ENCODE assay signal across 13 cellular contexts in the genomic region with DNA sequence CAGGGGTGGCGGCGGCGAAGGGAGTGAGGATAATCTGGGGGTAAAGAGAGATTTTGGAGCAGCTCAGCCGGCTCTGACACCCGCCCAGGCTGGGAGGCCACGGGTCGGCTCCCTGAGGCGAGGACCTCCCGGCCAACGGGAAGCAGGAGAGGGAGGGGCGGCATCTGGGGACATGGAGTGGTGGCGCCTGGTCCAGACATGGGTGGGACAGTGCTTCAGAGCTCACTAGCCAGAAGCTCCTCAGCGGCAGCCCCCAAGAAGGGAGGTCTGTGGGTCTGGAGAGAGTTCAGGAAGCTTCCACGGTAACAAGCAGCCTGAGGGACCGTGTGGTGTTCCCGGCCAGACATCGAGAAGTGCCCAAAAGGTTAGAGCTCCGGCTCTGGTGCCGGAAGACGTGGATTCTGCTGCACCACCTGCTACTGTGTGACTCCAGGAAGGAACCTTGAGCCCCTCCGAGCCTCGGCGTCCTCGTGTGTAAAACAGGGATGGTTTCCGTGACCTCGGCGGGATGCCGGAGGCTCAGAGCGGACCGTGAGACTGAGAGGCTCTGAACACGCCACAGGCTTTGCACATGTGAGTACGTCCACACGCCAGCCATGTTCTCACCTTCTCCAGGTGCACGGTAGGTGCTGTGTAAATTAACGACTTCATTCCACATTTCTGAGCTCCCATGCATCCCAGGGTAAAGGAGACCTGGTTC.
"Had no signal": no experiment of that assay in that cellular context is flagged by ENCODE, and none has a peak within 500 bp of the region (broad histone marks: within the 10 kb centered on the region; RNA-seq: fewer than 3 reads in every experiment).

No MANE protein-coding gene starts in this region.

- H3K4me1 Mint-ChIP-seq: activated CD4-positive, alpha-beta T cell treated with anti-CD3 and anti-CD28 coated beads, Interleukin-2, amount 10 ng/mL, durations not matched to agents 7 days and 5 days had no signal

- H3K4me1 ChIP-seq: stomach, testis had no signal

- H3K27ac ChIP-seq: ovary, sigmoid colon, stomach, testis had no signal

- ATAC-seq: left lung had no signal

- DNase-seq: activated CD4-positive, alpha-beta T cell treated with anti-CD3 and anti-CD28 coated beads, Interleukin-2, amount 10 ng/mL, durations not matched to agents 7 days and 5 days; activated gamma-delta T cell treated with Interleukin-2 at 50 U/mL for 16 hours; amniotic stem cell; dermis blood vessel endothelial cell; sigmoid colon; stimulated activated CD4-positive, alpha-beta T cell treated with anti-CD3 and anti-CD28 coated beads, Interleukin-1b, Interleukin-23, amount 100 ng/mL, for 48 hours; stomach; T-helper 2 cell; testis had no signal

- H3K9me3 Mint-ChIP-seq: activated CD4-positive, alpha-beta T cell treated with anti-CD3 and anti-CD28 coated beads, Interleukin-2, amount 10 ng/mL, durations not matched to agents 7 days and 5 days had no signal

- H3K27me3 Mint-ChIP-seq: activated CD4-positive, alpha-beta T cell treated with anti-CD3 and anti-CD28 coated beads, Interleukin-2, amount 10 ng/mL, durations not matched to agents 7 days and 5 days; activated naive CD8-positive, alpha-beta T cell; brain had no signal

- H3K36me3 ChIP-seq: ovary had no signal

- H3K4me3 Mint-ChIP-seq: activated CD4-positive, alpha-beta T cell treated with anti-CD3 and anti-CD28 coated beads, Interleukin-2, amount 10 ng/mL, durations not matched to agents 7 days and 5 days; activated naive CD8-positive, alpha-beta T cell; brain had no signal

- H3K27ac Mint-ChIP-seq: activated CD4-positive, alpha-beta T cell treated with anti-CD3 and anti-CD28 coated beads, Interleukin-2, amount 10 ng/mL, durations not matched to agents 7 days and 5 days; activated naive CD8-positive, alpha-beta T cell had no signal

- H3K9me3 ChIP-seq: left lung, ovary, sigmoid colon, stomach, testis had no signal

- H3K4me3 ChIP-seq: ovary, sigmoid colon, stomach, testis had no signal

- H3K27me3 ChIP-seq: left lung, ovary, sigmoid colon, stomach, testis had no signal
